ENCODE assay signal across 26 cellular contexts in genomic region chrX:31337332-31337731, GRCh38.
DNase-seq lines count a peak whose midpoint lies in the region; ATAC-seq, FAIRE-seq and TF ChIP-seq lines count a peak whose summit lies in the region.
"Had no signal": no experiment of that assay in that cellular context is flagged by ENCODE, and none has a peak within 500 bp of the region (broad histone marks: within the 10 kb centered on the region; RNA-seq: fewer than 3 reads in every experiment).

No MANE protein-coding gene starts in this region.

- intact Hi-C loops in mammary epithelial cell (cut with micrococcal nuclease), result no loop called here
- intact Hi-C loops in left ventricle myocardium superior (cut with micrococcal nuclease), result no loop called here
- intact Hi-C loops in sciatic nerve (cut with DNase I), result no loop called here

- ATAC-seq in left ventricle myocardium superior (peak; percentile 58), sciatic nerve (peak; percentile 72)
- no peak for ATAC-seq in activated naive CD4-positive, alpha-beta T cell treated with anti-CD3 and anti-CD28 coated beads, Interleukin-2, amount 50 U/mL, for 72 hours

- 27% methylated on average over 2 of the region's 2 CpGs for WGBS in mammary epithelial cell (ENCODE audit: low coverage, missing lambda C conversion rate)

- H3K9me3 ChIP-seq in mammary epithelial cell (replicated peaks; ENCODE audit: insufficient read depth, low read length), result no peaks in the 10 kb centered on the region
- H3K9me3 ChIP-seq: HAP-1, SJSA1, spleen, upper lobe of left lung had no signal

- H4K20me1 ChIP-seq in mammary epithelial cell (ENCODE audit: insufficient read depth, low read length), result no peaks in the 10 kb centered on the region

- CTCF ChIA-PET in mammary epithelial cell (lab: Charles Lee; ENCODE audit: low non-redundant PET), result no interaction called here

- dilution Hi-C loops in mammary epithelial cell (cut with HindIII; ENCODE audit: low sequenced_read_pairs), result no loop called here

- no peak overlapping the region for H3K9ac ChIP-seq in mammary epithelial cell (ENCODE audit: insufficient read depth, low read length)

- no peaks in the 10 kb centered on the region for H3K36me3 Mint-ChIP-seq in activated naive CD4-positive, alpha-beta T cell treated with anti-CD3 and anti-CD28 coated beads, Interleukin-2, amount 50 U/mL, for 72 hours
- H3K36me3 Mint-ChIP-seq: activated naive CD8-positive, alpha-beta T cell treated with anti-CD3 and anti-CD28 coated beads for 36 hours; CD14-positive monocyte had no signal

- in situ Hi-C loops in mammary epithelial cell (cut with MboI; ENCODE audit: low sequenced_read_pairs in 2 of 2), result no loop called here

- H3K27ac ChIP-seq in mammary epithelial cell (ENCODE audit: insufficient read depth, low read depth, low read length), result no peak overlapping the region
- H3K27ac ChIP-seq: SJSA1, spleen, upper lobe of left lung had no signal

- no peak for DNase-seq in mammary epithelial cell
- DNase-seq in left ventricle myocardium superior, result no peak
- DNase-seq in sciatic nerve (ENCODE audit: low spot score), result no peak
- no peak for DNase-seq in NCI-H2196 treated with DMSO at 0.1 percent for 48 hours (lab: John Stamatoyannopoulos, UW; ENCODE audit: unreplicated experiment)
- no peak for DNase-seq in activated naive CD4-positive, alpha-beta T cell treated with anti-CD3 and anti-CD28 coated beads, Interleukin-2, amount 50 U/mL, for 72 hours (ENCODE audit: low spot score in 2 of 2)
- DNase-seq in SKM-1 (lab: John Stamatoyannopoulos, UW; ENCODE audit: unreplicated experiment), result no peak
- DNase-seq: activated naive CD8-positive, alpha-beta T cell treated with anti-CD3 and anti-CD28 coated beads for 36 hours; activated T-cell treated with anti-CD3 and anti-CD28 coated beads for 4 hours; Calu3; DND-41; glutamatergic neuron; KG1; kidney glomerular epithelial cell; mesenchymal stem cell; MM.1S; NCI-H1417; NCI-H2029 treated with DMSO at 0.1 percent for 48 hours; NCI-H748 treated with DMSO at 0.1 percent for 48 hours; spleen; T-helper 2 cell had no signal

- peak overlapping the region; percentile 27 for H2AFZ ChIP-seq in mammary epithelial cell (ENCODE audit: low read depth, low read length)

- no peak for TF ChIP-seq CTCF in mammary epithelial cell (conservative IDR thresholded peaks at IDR 0.05 in 1 of 2, IDR thresholded peaks at IDR 0.05 in 1 of 2; ENCODE audit: extremely low read depth in 1 of 2, insufficient read depth in 1 of 2, low read depth in 1 of 2, low read length in 2 of 2)

- no peaks in the 10 kb centered on the region for H3K79me2 ChIP-seq in mammary epithelial cell (ENCODE audit: insufficient read depth, low read length)

- FAIRE-seq in G401.6 (lab: Jason Lieb, UNC), result peak; percentile 55
- FAIRE-seq: RCC 7860 had no signal

- H3K27ac Mint-ChIP-seq in activated naive CD4-positive, alpha-beta T cell treated with anti-CD3 and anti-CD28 coated beads, Interleukin-2, amount 50 U/mL, for 72 hours, result no peak overlapping the region
- H3K27ac Mint-ChIP-seq: activated naive CD8-positive, alpha-beta T cell treated with anti-CD3 and anti-CD28 coated beads for 36 hours; CD14-positive monocyte had no signal

- no peak overlapping the region for H3K4me3 ChIP-seq in mammary epithelial cell (replicated peaks in 1 of 3; ENCODE audit: insufficient read depth in 1 of 3, low read depth in 2 of 3, low read length in 3 of 3)
- H3K4me3 ChIP-seq: HAP-1, SJSA1, spleen, upper lobe of left lung had no signal

- no peak overlapping the region for H3K4me2 ChIP-seq in mammary epithelial cell (ENCODE audit: insufficient read depth, low read depth, low read length)

- no peaks in the 10 kb centered on the region for H3K27me3 ChIP-seq in mammary epithelial cell (ENCODE audit: insufficient read depth, low read length)
- H3K27me3 ChIP-seq: SJSA1, spleen, upper lobe of left lung had no signal

- no peaks in the 10 kb centered on the region for H3K9me3 Mint-ChIP-seq in activated naive CD4-positive, alpha-beta T cell treated with anti-CD3 and anti-CD28 coated beads, Interleukin-2, amount 50 U/mL, for 72 hours
- H3K9me3 Mint-ChIP-seq: activated naive CD8-positive, alpha-beta T cell treated with anti-CD3 and anti-CD28 coated beads for 36 hours had no signal

- BruUV-seq in mammary epithelial cell (replicated peaks; lab: Mats Ljungman, UMichigan), result no TSS peak

- H3K4me1 ChIP-seq in mammary epithelial cell (ENCODE audit: insufficient read depth, low read length), result peaks cover 7% of the 10 kb centered on the region
- H3K4me1 ChIP-seq: spleen, upper lobe of left lung had no signal

- no peaks in the 10 kb centered on the region for H3K36me3 ChIP-seq in mammary epithelial cell (ENCODE audit: insufficient read depth, low read length)
- H3K36me3 ChIP-seq: HAP-1, SJSA1, spleen, upper lobe of left lung had no signal

Comparison
In these comparisons a context has a peak if more than half of its experiments do, and no peak if none do; other contexts are left out.
1. ATAC-seq: peak in left ventricle myocardium superior (single experiment) and sciatic nerve (single experiment); none in activated naive CD4-positive, alpha-beta T cell treated with anti-CD3 and anti-CD28 coated beads, Interleukin-2, amount 50 U/mL, for 72 hours (0 of 2).